1 cellular context compared by ENCODE assay signal in the genomic region with DNA sequence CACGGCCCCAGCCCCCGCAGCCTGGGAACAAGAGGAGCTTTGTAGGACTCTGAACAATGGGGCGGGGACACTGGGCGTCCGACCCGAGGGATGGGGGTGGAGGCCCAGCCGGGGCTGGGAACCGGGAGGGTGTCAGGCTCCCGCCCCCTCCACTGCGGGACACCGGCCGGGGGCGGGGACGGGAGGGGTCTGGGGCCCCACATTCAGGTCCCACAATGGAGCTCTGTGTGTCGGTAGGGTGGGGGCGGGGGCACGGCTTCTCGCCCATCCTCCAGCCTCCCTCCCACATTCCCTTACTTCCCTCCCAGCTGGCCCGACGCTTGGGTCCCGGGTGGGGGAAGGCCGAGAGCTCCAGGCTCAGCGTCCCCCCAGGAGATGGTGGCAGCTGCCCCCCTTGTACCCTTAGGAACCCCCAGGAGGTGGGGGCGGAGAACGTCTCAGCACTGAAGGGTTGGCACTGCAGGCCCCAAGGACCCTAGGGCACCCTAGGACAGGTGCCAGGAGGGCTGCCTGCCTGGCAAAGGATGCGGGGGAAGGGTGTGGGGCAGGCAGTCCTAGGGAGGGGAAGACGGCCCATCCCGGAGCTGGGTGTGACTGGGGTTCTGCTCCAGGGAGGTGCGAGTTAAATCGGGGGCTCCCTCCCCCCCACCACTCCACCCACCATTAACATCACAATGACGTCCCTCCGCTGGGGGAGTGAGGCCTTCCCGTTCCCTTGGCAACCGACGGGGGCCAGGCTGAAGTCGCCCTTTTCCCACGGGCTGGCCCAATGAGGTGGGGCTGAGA.
A peak's percentile ranks its signal among the peaks of the same experiment; 100 is the strongest.
TF ChIP-seq lines count a peak whose summit lies in the region.

No MANE protein-coding gene starts in this region.

TF ChIP-seq in K562, 482 proteins besides CTCF, POLR2A, EP300 and RAD21:
- 0 out of 2 replicates have a peak, but pooled peaks have one; percentile 18 for TF ChIP-seq ZBTB7A (IDR thresholded peaks at IDR 0.05; ENCODE audit: borderline replicate concordance, control insufficient read depth, low read depth, low read length)
- TF ChIP-seq, protein P1, sequence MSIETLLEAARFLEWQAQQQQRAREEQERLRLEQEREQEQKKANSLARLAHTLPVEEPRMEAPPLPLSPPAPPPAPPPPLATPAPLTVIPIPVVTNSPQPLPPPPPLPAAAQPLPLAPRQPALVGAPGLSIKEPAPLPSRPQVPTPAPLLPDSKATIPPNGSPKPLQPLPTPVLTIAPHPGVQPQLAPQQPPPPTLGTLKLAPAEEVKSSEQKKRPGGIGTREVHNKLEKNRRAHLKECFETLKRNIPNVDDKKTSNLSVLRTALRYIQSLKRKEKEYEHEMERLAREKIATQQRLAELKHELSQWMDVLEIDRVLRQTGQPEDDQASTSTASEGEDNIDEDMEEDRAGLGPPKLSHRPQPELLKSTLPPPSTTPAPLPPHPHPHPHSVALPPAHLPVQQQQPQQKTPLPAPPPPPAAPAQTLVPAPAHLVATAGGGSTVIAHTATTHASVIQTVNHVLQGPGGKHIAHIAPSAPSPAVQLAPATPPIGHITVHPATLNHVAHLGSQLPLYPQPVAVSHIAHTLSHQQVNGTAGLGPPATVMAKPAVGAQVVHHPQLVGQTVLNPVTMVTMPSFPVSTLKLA (conservative IDR thresholded peaks at IDR 0.05), result no peak
